Comparison of ENCODE assay signal across 2 cellular contexts in genomic region chr16:73890524-73891500, GRCh38.
TF ChIP-seq lines count a peak whose summit lies in the region.

No MANE protein-coding gene starts in this region.

TF ChIP-seq in SK-N-SH, 30 proteins besides CTCF, POLR2A, EP300 and RAD21 (continued from another document):
- no peak for TF ChIP-seq ZBTB33 (IDR thresholded peaks at IDR 0.05; ENCODE audit: borderline replicate concordance, low read depth)
- no peak for TF ChIP-seq FOSL2 (IDR thresholded peaks at IDR 0.05; ENCODE audit: borderline replicate concordance, low read depth)
- no peak for TF ChIP-seq FOXJ3 (CRISPR knock-in tag; IDR thresholded peaks at IDR 0.05)
- no peak for TF ChIP-seq SMC3 (IDR thresholded peaks at IDR 0.05; ENCODE audit: low read depth, low read length)
- TF ChIP-seq FOXM1 (IDR thresholded peaks at IDR 0.05; ENCODE audit: low read depth) = no peak
- TF ChIP-seq RCOR1 (IDR thresholded peaks at IDR 0.05; ENCODE audit: low read length) = no peak
- no peak for TF ChIP-seq REST (IDR thresholded peaks at IDR 0.05; ENCODE audit: low read depth, low read length)

TF ChIP-seq in SK-N-SH treated with all-trans-retinoic acid at 6 μM for 48 hours, 23 proteins besides CTCF, POLR2A, EP300 and RAD21 (continued from another document):
- TF ChIP-seq GLIS3 (CRISPR knock-in tag; IDR thresholded peaks at IDR 0.05) = no peak
- TF ChIP-seq RARB (CRISPR knock-in tag; IDR thresholded peaks at IDR 0.05) = no peak
- TF ChIP-seq OSR1 (CRISPR knock-in tag; IDR thresholded peaks at IDR 0.05) = no peak
- no peak for TF ChIP-seq ESRRG (CRISPR knock-in tag; IDR thresholded peaks at IDR 0.05)
- no peak for TF ChIP-seq SNAI2 (CRISPR knock-in tag; IDR thresholded peaks at IDR 0.05)
- TF ChIP-seq ZFP30 (CRISPR knock-in tag; IDR thresholded peaks at IDR 0.05) = no peak
- TF ChIP-seq ZNF565 (CRISPR knock-in tag; conservative IDR thresholded peaks at IDR 0.05; ENCODE audit: low read depth) = no peak
- TF ChIP-seq TOX (CRISPR knock-in tag; IDR thresholded peaks at IDR 0.05; ENCODE audit: borderline replicate concordance) = no peak
- TF ChIP-seq ZC3H10 (CRISPR knock-in tag; IDR thresholded peaks at IDR 0.05) = no peak
- no peak for TF ChIP-seq BACH2 (CRISPR knock-in tag; IDR thresholded peaks at IDR 0.05; ENCODE audit: borderline replicate concordance)
- TF ChIP-seq CSDC2 (CRISPR knock-in tag; IDR thresholded peaks at IDR 0.05) = no peak
